1 cellular context compared by ENCODE assay signal in genomic region chr1:204171751-204172178, GRCh38.
A peak's percentile ranks its signal among the peaks of the same experiment; 100 is the strongest.
TF ChIP-seq lines count a peak whose summit lies in the region.

No MANE protein-coding gene starts in this region.

TF ChIP-seq in HepG2, 621 proteins besides CTCF, POLR2A, EP300 and RAD21 (continued from another document):
- TF ChIP-seq MTF2 (CRISPR knock-in tag; IDR thresholded peaks at IDR 0.05; ENCODE audit: borderline replicate concordance): no peak
- peak; percentile 30; the same call in 1 of the 2 replicates for TF ChIP-seq AHDC1 (CRISPR knock-in tag; IDR thresholded peaks at IDR 0.05; ENCODE audit: borderline replicate concordance)
- TF ChIP-seq ZNF569 (CRISPR knock-in tag; IDR thresholded peaks at IDR 0.05; ENCODE audit: borderline replicate concordance): no peak
- peak; percentile 24; the same call in 1 of the 2 replicates for TF ChIP-seq MED1 (CRISPR knock-in tag; IDR thresholded peaks at IDR 0.05)
- no peak for TF ChIP-seq ZFP1 (CRISPR knock-in tag; IDR thresholded peaks at IDR 0.05)
- TF ChIP-seq NFKBIZ (CRISPR knock-in tag; IDR thresholded peaks at IDR 0.05): no peak
- no peak for TF ChIP-seq ZSCAN31 (CRISPR knock-in tag; IDR thresholded peaks at IDR 0.05; ENCODE audit: low read depth)
- TF ChIP-seq ZNF580 (CRISPR knock-in tag; IDR thresholded peaks at IDR 0.05; ENCODE audit: borderline replicate concordance, low read depth): no peak
- no peak for TF ChIP-seq ZNF800 (CRISPR knock-in tag; IDR thresholded peaks at IDR 0.05)
- TF ChIP-seq SP4 (CRISPR knock-in tag; IDR thresholded peaks at IDR 0.05): no peak
- TF ChIP-seq TBX3 (IDR thresholded peaks at IDR 0.05; ENCODE audit: borderline replicate concordance): no peak
- 0 out of 2 replicates have a peak, but pooled peaks have one; percentile 18 for TF ChIP-seq ISL2 (CRISPR knock-in tag; IDR thresholded peaks at IDR 0.05)
- no peak for TF ChIP-seq SMAD1 (CRISPR knock-in tag; IDR thresholded peaks at IDR 0.05; ENCODE audit: borderline replicate concordance, low read depth)
- no peak for TF ChIP-seq KDM6A (CRISPR knock-in tag; IDR thresholded peaks at IDR 0.05; ENCODE audit: low read depth)
- 0 out of 2 replicates have a peak, but pooled peaks have one; percentile 14 for TF ChIP-seq ELF3 (CRISPR knock-in tag; IDR thresholded peaks at IDR 0.05)
- TF ChIP-seq FOXA3 (CRISPR knock-in tag; IDR thresholded peaks at IDR 0.05): peak; percentile 83
- no peak for TF ChIP-seq MAFK (conservative IDR thresholded peaks at IDR 0.05 in 1 of 2, IDR thresholded peaks at IDR 0.05 in 1 of 2; ENCODE audit: low read length in 2 of 2)
- TF ChIP-seq SOX5 (CRISPR knock-in tag; IDR thresholded peaks at IDR 0.05; ENCODE audit: borderline replicate concordance): peak; percentile 64; the same call in 1 of the 2 replicates
- TF ChIP-seq PRDM15 (CRISPR knock-in tag; IDR thresholded peaks at IDR 0.05): no peak
